Comparison of ENCODE assay signal across 18 cellular contexts in the genomic region with DNA sequence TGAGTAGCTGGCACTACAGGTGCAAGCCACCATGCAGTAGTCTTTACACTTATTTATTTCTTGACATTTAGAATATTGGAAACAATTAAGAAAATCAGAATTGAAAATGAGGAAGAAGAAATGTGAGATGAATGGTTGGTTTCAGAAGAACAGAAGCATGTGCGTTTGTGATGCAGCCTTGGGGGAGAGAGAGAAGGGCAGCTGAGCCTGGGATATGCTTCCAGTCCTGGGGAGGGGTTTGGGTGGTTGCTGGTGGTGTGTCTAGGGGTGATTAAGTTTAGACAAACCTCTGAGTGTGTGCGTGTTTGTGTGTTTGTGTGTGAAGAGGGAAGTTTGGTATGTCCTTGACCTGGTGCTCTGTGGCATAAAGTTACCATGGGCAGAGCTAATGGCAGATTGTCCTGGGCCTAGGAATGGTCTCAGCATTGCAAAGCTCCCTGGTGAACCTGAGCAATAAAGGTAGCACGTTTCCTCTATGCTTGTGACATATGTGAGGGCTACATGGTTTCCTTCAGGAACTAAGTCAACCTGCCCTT. TPM values are rescaled to one million over a fixed set of nuclear protein-coding genes. Genes with fewer than 3 reads are reported as not detected.
DNase-seq lines count a peak whose midpoint lies in the region; ATAC-seq and TF ChIP-seq lines count a peak whose summit lies in the region.
"Had no signal": no experiment of that assay in that cellular context is flagged by ENCODE, and none has a peak within 500 bp of the region (broad histone marks: within the 10 kb centered on the region; RNA-seq: fewer than 3 reads in every experiment).

No MANE protein-coding gene starts in this region.

- H3K9me3 Mint-ChIP-seq in stimulated activated naive CD8-positive, alpha-beta T cell treated with anti-CD3 and anti-CD28 coated beads, Interleukin-15, Interleukin-2, amounts not matched to agents 100 ng/mL and 50 ng/mL, for 24 hours = no peaks in the 10 kb centered on the region
- H3K9me3 Mint-ChIP-seq in endodermal cell = no peaks in the 10 kb centered on the region
- no peaks in the 10 kb centered on the region for H3K9me3 Mint-ChIP-seq in type B pancreatic cell
- H3K9me3 Mint-ChIP-seq: H9, naive B cell had no signal

- TF ChIP-seq CTCF in VCaP (conservative IDR thresholded peaks at IDR 0.05) = no peak
- no peak for TF ChIP-seq CTCF in endodermal cell (conservative IDR thresholded peaks at IDR 0.05)
- TF ChIP-seq CTCF in type B pancreatic cell (conservative IDR thresholded peaks at IDR 0.05) = no peak

- peaks cover 70% of the 10 kb centered on the region for H3K36me3 Mint-ChIP-seq in stimulated activated naive CD8-positive, alpha-beta T cell treated with anti-CD3 and anti-CD28 coated beads, Interleukin-15, Interleukin-2, amounts not matched to agents 100 ng/mL and 50 ng/mL, for 24 hours (ENCODE audit: low read depth)
- H3K36me3 Mint-ChIP-seq in endodermal cell (ENCODE audit: low read depth) (peaks cover 76% of the 10 kb centered on the region), type B pancreatic cell (peaks cover 32% of the 10 kb centered on the region)

- no peak for DNase-seq in stimulated activated naive CD8-positive, alpha-beta T cell treated with anti-CD3 and anti-CD28 coated beads, Interleukin-15, Interleukin-2, amounts not matched to agents 100 U/mL and 50 U/mL, for 24 hours
- DNase-seq in endodermal cell = no peak
- DNase-seq in type B pancreatic cell (ENCODE audit: extremely low spot score, unreplicated experiment) = no peak
- no peak for DNase-seq in NCI-H1694 treated with DMSO at 0.1 percent for 48 hours (lab: John Stamatoyannopoulos, UW)
- DNase-seq: activated CD8-positive, alpha-beta memory T cell treated with anti-CD3 and anti-CD28 coated beads, Interleukin-2, amount 50 U/mL, for 4 hours; activated gamma-delta T cell treated with Interleukin-2 at 50 U/mL for 16 hours; effector CD8-positive, alpha-beta T cell; NCI-H1105 treated with DMSO at 0.1 percent for 48 hours; NCI-H524 treated with DMSO at 0.1 percent for 48 hours; pancreas; testis had no signal

- H3K27ac ChIP-seq in VCaP (0 out of 2 replicates have a peak overlapping the region, but pooled peaks have one; percentile 9), endodermal cell (ENCODE audit: low read depth, low read length) (no peak overlapping the region)
- H3K27ac ChIP-seq: C4-2B, pancreas, testis had no signal

- no peaks in the 10 kb centered on the region for H3K4me1 ChIP-seq in endodermal cell (ENCODE audit: control insufficient read depth, insufficient read depth, low read length)

- no peak for ATAC-seq in stimulated activated naive CD8-positive, alpha-beta T cell treated with anti-CD3 and anti-CD28 coated beads, Interleukin-15, Interleukin-2, amounts not matched to agents 100 U/mL and 50 U/mL, for 24 hours
- ATAC-seq in HG03565 (IDR thresholded peaks at IDR 0.05; ENCODE audit: unreplicated experiment) = no peak
- ATAC-seq in GM19395 (IDR thresholded peaks at IDR 0.05; ENCODE audit: unreplicated experiment) = no peak

- no peak overlapping the region for H3K4me3 ChIP-seq in endodermal cell (ENCODE audit: low read length)
- H3K4me3 ChIP-seq: pancreas, testis had no signal

- H3K4me1 Mint-ChIP-seq in stimulated activated naive CD8-positive, alpha-beta T cell treated with anti-CD3 and anti-CD28 coated beads, Interleukin-15, Interleukin-2, amounts not matched to agents 100 ng/mL and 50 ng/mL, for 24 hours (ENCODE audit: low read depth) = peaks cover 16% of the 10 kb centered on the region
- H3K4me1 Mint-ChIP-seq in endodermal cell (peaks cover 13% of the 10 kb centered on the region), type B pancreatic cell (ENCODE audit: unreplicated experiment) (peaks cover 15% of the 10 kb centered on the region)

- H3K9ac ChIP-seq in endodermal cell (ENCODE audit: extremely low read depth, low read length, poor library complexity, severe bottlenecking) = no peak overlapping the region

- no peaks in the 10 kb centered on the region for H3K27me3 Mint-ChIP-seq in stimulated activated naive CD8-positive, alpha-beta T cell treated with anti-CD3 and anti-CD28 coated beads, Interleukin-15, Interleukin-2, amounts not matched to agents 100 ng/mL and 50 ng/mL, for 24 hours
- H3K27me3 Mint-ChIP-seq in endodermal cell (ENCODE audit: insufficient read depth) (no peaks in the 10 kb centered on the region), type B pancreatic cell (no peaks in the 10 kb centered on the region)
- H3K27me3 Mint-ChIP-seq: naive B cell had no signal

- 72 to 81% methylated on average over 2 to 3 of the region's 3 CpGs for WGBS in endodermal cell (ENCODE audit: insufficient coverage in 1 of 2, insufficient read length in 1 of 2), 2 experiments

- H3K27ac Mint-ChIP-seq in stimulated activated naive CD8-positive, alpha-beta T cell treated with anti-CD3 and anti-CD28 coated beads, Interleukin-15, Interleukin-2, amounts not matched to agents 100 ng/mL and 50 ng/mL, for 24 hours = peak overlapping the region; percentile 61
- peak overlapping the region; percentile 48 for H3K27ac Mint-ChIP-seq in endodermal cell
- peak overlapping the region; percentile 57 for H3K27ac Mint-ChIP-seq in type B pancreatic cell

- no peaks in the 10 kb centered on the region for H3K27me3 ChIP-seq in endodermal cell (ENCODE audit: control insufficient read depth, insufficient read depth, low read length, poor library complexity, severe bottlenecking)
- H3K27me3 ChIP-seq: pancreas, testis had no signal

- peaks cover 88% of the 10 kb centered on the region for H3K36me3 ChIP-seq in endodermal cell (ENCODE audit: control insufficient read depth, insufficient read depth, low read length)

- H3K9me3 ChIP-seq in endodermal cell (ENCODE audit: control insufficient read depth, low read length) = no peaks in the 10 kb centered on the region
- H3K9me3 ChIP-seq: pancreas, testis had no signal

- H3K4me3 Mint-ChIP-seq in stimulated activated naive CD8-positive, alpha-beta T cell treated with anti-CD3 and anti-CD28 coated beads, Interleukin-15, Interleukin-2, amounts not matched to agents 100 ng/mL and 50 ng/mL, for 24 hours = no peak overlapping the region
- H3K4me3 Mint-ChIP-seq in endodermal cell (no peak overlapping the region), type B pancreatic cell (no peak overlapping the region)
- H3K4me3 Mint-ChIP-seq: H9 had no signal

RNA-seq across cellular contexts. Expression of a gene that starts 35.6 kb away (rescaled TPM):
- 100 to 1,000 TPM in 1 of 2 donors, 10 to 100 TPM in 1; 61.9 to 101 TPM for total RNA-seq in endodermal cell
- polyA plus RNA-seq in endodermal cell (2013, experiment 1 of 2) = 24.6 TPM
- 21.8 TPM for polyA plus RNA-seq in endodermal cell (2013, experiment 2 of 2)
- 55.4 and 77.1 TPM in 2 replicates for total RNA-seq in type B pancreatic cell (ENCODE audit: low replicate concordance)

RNA-seq across cellular contexts. Expression of a gene that starts 36.5 kb away (rescaled TPM):
- total RNA-seq in endodermal cell (100 to 1,000 TPM; 457 to 505 TPM), type B pancreatic cell (ENCODE audit: low replicate concordance) (372 and 373 TPM in 2 replicates)
- polyA plus RNA-seq in endodermal cell (2013, experiment 1 of 2) = 438 TPM
- 420 TPM for polyA plus RNA-seq in endodermal cell (2013, experiment 2 of 2)
